8 cellular contexts compared by ENCODE assay signal in genomic region chrX:73944582-73944947, GRCh38.
A peak's percentile ranks its signal among the peaks of the same experiment; 100 is the strongest.
DNase-seq lines count a peak whose midpoint lies in the region; ATAC-seq, FAIRE-seq and TF ChIP-seq lines count a peak whose summit lies in the region.

No MANE protein-coding gene starts in this region.

- peaks cover 0 to 1% of the 10 kb centered on the region in 2 donors for H3K27me3 Mint-ChIP-seq in CD8-positive, alpha-beta memory T cell

- no peak for TF ChIP-seq POLR2A in K562 (conservative IDR thresholded peaks at IDR 0.05)
- TF ChIP-seq POLR2A in lower leg skin (IDR thresholded peaks at IDR 0.05), result no peak
- TF ChIP-seq POLR2A in uterus (IDR thresholded peaks at IDR 0.05), result no peak

- H2AFZ ChIP-seq in K562 (ENCODE audit: low read depth, low read length), result peak overlapping the region; percentile 96

- peak; percentile 48 for FAIRE-seq in K562 (lab: Jason Lieb, UNC)
- no peak for FAIRE-seq in D721Med (lab: Jason Lieb, UNC)

- peaks cover 38 to 48% (median 38%) of the 10 kb centered on the region in 3 donors for H3K4me1 Mint-ChIP-seq in CD8-positive, alpha-beta memory T cell

- peak overlapping the region; percentile 87 to 100 (median 91) for H3K4me3 Mint-ChIP-seq in CD8-positive, alpha-beta memory T cell

- BruUV-seq in K562 (replicated peaks; lab: Mats Ljungman, UMichigan), result TSS peak; percentile 59

- DNase-seq in CD8-positive, alpha-beta memory T cell, result no peak
- no peak for DNase-seq in K562 (ENCODE audit: extremely low read depth in 1 of 4, low spot score in 3 of 4)
- no peak for DNase-seq in lower leg skin (ENCODE audit: low spot score in 2 of 2)
- no peak for DNase-seq in uterus
- DNase-seq in D721Med (ENCODE audit: insufficient read length, low spot score), result no peak
- DNase-seq in GF-D8 (lab: John Stamatoyannopoulos, UW), result no peak

- no peaks in the 10 kb centered on the region for H4K20me1 ChIP-seq in K562 (replicated peaks; ENCODE audit: control insufficient read depth, insufficient read depth, low read length)

- no peaks in the 10 kb centered on the region for H3K9me1 ChIP-seq in K562 (ENCODE audit: control insufficient read depth, insufficient read depth, low read length)

- POLR2A ChIA-PET in CD8-positive, alpha-beta memory T cell (lab: Charles Lee), result no interaction called here
- POLR2A ChIA-PET in K562 (lab: Yijun Ruan, JAX), result interaction anchor here (1.2 kb wide), 1 partner anchor 93 kb away, joined by 3 read pairs; no protein-coding TSS in a partner anchor

- H3K9me3 ChIP-seq in CD8-positive, alpha-beta memory T cell (ENCODE audit: low read length), result no peaks in the 10 kb centered on the region
- H3K9me3 ChIP-seq in K562 (replicated peaks; ENCODE audit: control insufficient read depth, insufficient read depth, low read depth, low read length), result no peaks in the 10 kb centered on the region
- H3K9me3 ChIP-seq in uterus, result no peaks in the 10 kb centered on the region

- TF ChIP-seq RAD21 in K562 (CRISPR knock-in tag; conservative IDR thresholded peaks at IDR 0.05 in 1 of 2, IDR thresholded peaks at IDR 0.05 in 1 of 2), result no peak

- H3K79me2 ChIP-seq in K562 (ENCODE audit: control insufficient read depth, insufficient read depth, low read length), result peaks cover 54% of the 10 kb centered on the region

- H3K4me3 ChIP-seq in CD8-positive, alpha-beta memory T cell (ENCODE audit: low read length), result peak overlapping the region; percentile 96
- H3K4me3 ChIP-seq in K562, result peak overlapping the region; percentile 69
- H3K4me3 ChIP-seq in lower leg skin (ENCODE audit: low read depth, poor library complexity, severe bottlenecking), result peak overlapping the region; percentile 45
- peak overlapping the region; percentile 78 to 82 for H3K4me3 ChIP-seq in uterus

- intact Hi-C loops in K562 (cut with micrococcal nuclease), result no loop called here
- intact Hi-C loops in lower leg skin (cut with DNase I; ENCODE audit: low total_unique reads), result no loop called here
- intact Hi-C loops in uterus (cut with DNase I; ENCODE audit: low total_unique reads), result no loop called here

- CTCF ChIA-PET in CD8-positive, alpha-beta memory T cell (lab: Charles Lee), result interaction anchor here (1.0 kb wide), 1 partner anchor 53 kb away, joined by 3 read pairs; no protein-coding TSS in a partner anchor
- CTCF ChIA-PET in K562 (lab: Yijun Ruan, JAX; ENCODE audit: low intra/inter-chr PET ratio), result no interaction called here

- H3K27ac Mint-ChIP-seq in CD8-positive, alpha-beta memory T cell, result peak overlapping the region; percentile 91 to 100 (median 97)

- no peaks in the 10 kb centered on the region for H3K27me3 ChIP-seq in CD8-positive, alpha-beta memory T cell (ENCODE audit: insufficient read depth, low read length, poor library complexity, severe bottlenecking)
- H3K27me3 ChIP-seq in K562 (ENCODE audit: control insufficient read depth in 2 of 2, insufficient read depth in 2 of 2, low read length in 2 of 2) (no peaks in the 10 kb centered on the region), uterus (no peaks in the 10 kb centered on the region)

- in situ Hi-C loops in K562 (cut with MboI), result no loop called here

- peak overlapping the region; percentile 90 to 96 for H3K9ac ChIP-seq in K562 (ENCODE audit: insufficient read depth in 1 of 2, low read depth in 2 of 2, low read length in 2 of 2)

- no peaks in the 10 kb centered on the region for H3K36me3 ChIP-seq in CD8-positive, alpha-beta memory T cell (ENCODE audit: insufficient read depth, low read length)
- H3K36me3 ChIP-seq in K562 (ENCODE audit: control insufficient read depth, insufficient read depth, low read length), result peaks cover 30% of the 10 kb centered on the region; the same call in 2 of the 3 replicates
- no peaks in the 10 kb centered on the region for H3K36me3 ChIP-seq in uterus

- H3K27ac ChIP-seq in CD8-positive, alpha-beta memory T cell (ENCODE audit: low read depth, low read length), result peak overlapping the region; percentile 95
- H3K27ac ChIP-seq in K562 (ENCODE audit: extremely low read depth, low read depth, low read length) (peak overlapping the region; percentile 92), uterus (peak overlapping the region; percentile 84 to 87)

- peak overlapping the region; percentile 94 for H3K4me2 ChIP-seq in K562 (ENCODE audit: insufficient read depth, low read length)

- peak; percentile 5 for ATAC-seq in HG03432 (IDR thresholded peaks at IDR 0.05; ENCODE audit: unreplicated experiment)
- peak; percentile 39 for ATAC-seq in K562
- no peak for ATAC-seq in HG02973 (IDR thresholded peaks at IDR 0.05; ENCODE audit: unreplicated experiment)

- no peak for TF ChIP-seq EP300 in K562 (IDR thresholded peaks at IDR 0.05; ENCODE audit: low read length)

- no peaks in the 10 kb centered on the region for H3K9me3 Mint-ChIP-seq in CD8-positive, alpha-beta memory T cell

- H3K4me1 ChIP-seq in CD8-positive, alpha-beta memory T cell (ENCODE audit: insufficient read depth, low read length), result peaks cover 7% of the 10 kb centered on the region
- H3K4me1 ChIP-seq in K562 (replicated peaks in 1 of 2; ENCODE audit: control insufficient read depth in 2 of 2, insufficient read depth in 2 of 2, low read length in 2 of 2), result no peaks in the 10 kb centered on the region; a peak in 1 of 5 replicates
- no peaks in the 10 kb centered on the region for H3K4me1 ChIP-seq in uterus

- no peak for TF ChIP-seq CTCF in K562 (IDR thresholded peaks at IDR 0.05 in 2 of 3, conservative IDR thresholded peaks at IDR 0.05 in 1 of 3; ENCODE audit: insufficient read depth in 2 of 3, low read depth in 1 of 3, low read length in 3 of 3)
- no peak for TF ChIP-seq CTCF in lower leg skin (IDR thresholded peaks at IDR 0.05)
- no peak for TF ChIP-seq CTCF in uterus (IDR thresholded peaks at IDR 0.05)
- TF ChIP-seq CTCF in D721Med (IDR thresholded peaks at IDR 0.05; ENCODE audit: insufficient read depth, missing control alignments), result no peak

- peaks cover 4 to 27% (median 5%) of the 10 kb centered on the region in 3 donors for H3K36me3 Mint-ChIP-seq in CD8-positive, alpha-beta memory T cell

- WGBS in K562 (ENCODE audit: insufficient coverage, low coverage, missing lambda C conversion rate), result 0% methylated on average over 8 of the region's 8 CpGs
- WGBS in lower leg skin, 2 donors, result 0% methylated on average over 8 of the region's 8 CpGs

TF ChIP-seq in K562, 482 proteins besides CTCF, POLR2A, EP300 and RAD21 (continues in another document):
- TF ChIP-seq KAT8 (IDR thresholded peaks at IDR 0.05; ENCODE audit: low read depth) (0 out of 2 replicates have a peak, but pooled peaks have one; percentile 4), BRD4 (IDR thresholded peaks at IDR 0.05) (0 out of 2 replicates have a peak, but pooled peaks have one; percentile 32), ARID4B (CRISPR knock-in tag; IDR thresholded peaks at IDR 0.05) (no peak), TSC22D4 (tag; IDR thresholded peaks at IDR 0.05) (no peak), KAT7 (CRISPR knock-in tag; IDR thresholded peaks at IDR 0.05; ENCODE audit: borderline replicate concordance) (no peak), ZBTB11 (CRISPR knock-in tag; IDR thresholded peaks at IDR 0.05) (peak in 1 of 3 experiments; percentile 81; a peak in 1 of 6 replicates)

Comparison
In these comparisons a context has a peak if more than half of its experiments do, and no peak if none do; other contexts are left out.
1. H3K4me3 ChIP-seq: peak in every context shown above with its lines; median percentile 96 in CD8-positive, alpha-beta memory T cell; 80 in uterus; 69 in K562; 45 in lower leg skin.